Comparison of ENCODE assay signal across 8 cellular contexts in the genomic region with DNA sequence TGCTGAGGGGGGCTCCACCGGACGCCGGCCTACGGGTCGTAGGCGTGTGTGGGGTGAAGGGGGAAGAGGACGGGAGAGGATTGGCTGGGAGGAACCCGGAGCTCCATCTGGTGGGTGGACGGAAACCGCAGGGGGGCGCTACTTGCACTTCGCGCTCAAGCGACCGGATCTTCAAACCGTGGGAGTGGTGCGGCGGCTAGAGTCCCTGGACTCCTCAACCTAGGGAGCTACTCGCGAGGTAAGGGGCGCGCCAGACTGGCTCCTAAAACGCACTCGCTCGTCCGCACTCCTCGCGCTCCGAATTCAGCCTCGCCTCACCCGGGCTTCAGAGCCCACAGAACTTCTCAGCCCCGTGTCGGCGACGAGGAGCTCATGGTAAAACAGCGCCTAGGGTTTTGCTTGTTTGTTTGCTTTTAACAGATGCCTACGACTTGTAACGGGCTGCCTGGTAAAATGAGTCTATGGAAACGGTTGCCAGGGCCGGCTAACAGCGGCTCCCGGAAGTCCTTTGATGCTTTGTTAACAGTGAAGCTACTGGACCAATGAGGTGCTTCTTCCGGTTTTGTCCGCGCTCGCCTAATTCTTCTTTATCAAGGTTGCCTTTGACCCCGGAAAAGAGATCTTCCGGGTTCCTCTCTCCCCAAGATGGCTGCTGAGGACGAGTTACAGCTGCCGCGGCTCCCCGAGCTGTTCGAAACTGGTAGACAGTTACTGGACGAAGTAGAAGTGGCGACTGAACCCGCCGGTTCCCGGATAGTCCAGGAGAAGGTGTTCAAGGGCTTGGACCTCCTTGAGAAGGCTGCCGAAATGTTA. TPM values are rescaled to one million over a fixed set of nuclear protein-coding genes. Genes with fewer than 3 reads are reported as not detected.
DNase-seq lines count a peak whose midpoint lies in the region; FAIRE-seq and TF ChIP-seq lines count a peak whose summit lies in the region.

A gene (plus strand): TSS at position 145 of the 813 bp plus-strand sequence. CDS start 501 bp downstream, at position 646.

- H3T11ph ChIP-seq in H9 (ENCODE audit: low read length) = no peak within 1 kb of the TSS

- no peak within 1 kb of the TSS for H3K23ac ChIP-seq in H9 (ENCODE audit: insufficient read length, low read depth, low read length)

- H3K4me2 ChIP-seq in H9 (ENCODE audit: insufficient read depth, insufficient read length, low read length) (peak within 1 kb of the TSS; percentile 61), neural progenitor cell (peak within 1 kb of the TSS; percentile 77)

- H2BK5ac ChIP-seq in H9 (ENCODE audit: insufficient read length, low read length) = no peak within 1 kb of the TSS

- H3K4ac ChIP-seq in H9 (ENCODE audit: low read depth, low read length) = no peak within 1 kb of the TSS

- H3K36me3 ChIP-seq in neural progenitor cell = no peaks in the 10 kb centered on the region

- H3K27me3 Mint-ChIP-seq in H9 (ENCODE audit: low read depth) (no peaks in the 10 kb centered on the region), neural progenitor cell (ENCODE audit: insufficient read depth, low read depth) (peaks cover 7% of the 10 kb centered on the region)

- H3K9me3 Mint-ChIP-seq in H9 (peaks cover 66 to 73% of the 10 kb centered on the region in 2 experiments), neural progenitor cell (no peaks in the 10 kb centered on the region)

- peak within 1 kb of the TSS; percentile 98 to 99 for H3K4me3 Mint-ChIP-seq in H9
- peak within 1 kb of the TSS; percentile 99 for H3K4me3 Mint-ChIP-seq in neural progenitor cell

- peaks cover 3% of the 10 kb centered on the region; the same call in 1 of the 2 replicates for H3K4me1 ChIP-seq in H9 (ENCODE audit: insufficient read depth, low read length)
- H3K4me1 ChIP-seq in neural progenitor cell = peaks cover 4% of the 10 kb centered on the region

- peak; percentile 59 for TF ChIP-seq CTCF in H9 (conservative IDR thresholded peaks at IDR 0.05)
- peak; percentile 47 for TF ChIP-seq CTCF in foreskin fibroblast (IDR thresholded peaks at IDR 0.05; ENCODE audit: low read depth, low read length)
- peak; percentile 62 for TF ChIP-seq CTCF in neural progenitor cell (IDR thresholded peaks at IDR 0.05)

- H2AFZ ChIP-seq in H9 (ENCODE audit: low read length) (peak within 1 kb of the TSS; percentile 42), neural progenitor cell (replicated peaks) (peak within 1 kb of the TSS; percentile 89)

- DNase-seq in H9 (peak; percentile 88), M059J (ENCODE audit: low read depth) (peak; percentile 96), SIG-M5 (lab: John Stamatoyannopoulos, UW) (peak; percentile 86), activated gamma-delta T cell (lab: John Stamatoyannopoulos, UW) (peak; percentile 40), foreskin fibroblast (peak; percentile 75 to 90), neural progenitor cell (ENCODE audit: low spot score) (peak; percentile 88), stromal cell of bone marrow (ENCODE audit: low read depth) (peak; percentile 74)

- H3K56ac ChIP-seq in H9 (ENCODE audit: insufficient read length, low read depth, low read length) = no peak within 1 kb of the TSS

- FAIRE-seq in G401.6 (lab: Jason Lieb, UNC) = peak; percentile 92

- H3K4me3 ChIP-seq in foreskin fibroblast (ENCODE audit: low read depth in 1 of 2, low read length in 2 of 2) = peak within 1 kb of the TSS; percentile 74 to 88
- peak within 1 kb of the TSS; percentile 80 for H3K4me3 ChIP-seq in neural progenitor cell

- no peak within 1 kb of the TSS for H2BK12ac ChIP-seq in H9 (ENCODE audit: insufficient read length, low read depth, low read length)

- no peak within 1 kb of the TSS for H3K27ac ChIP-seq in H9 (ENCODE audit: insufficient read length, low read depth, low read length)
- peak within 1 kb of the TSS; percentile 86 for H3K27ac ChIP-seq in neural progenitor cell

- no peak within 1 kb of the TSS for H4K8ac ChIP-seq in H9 (replicated peaks; ENCODE audit: insufficient read length, low read depth, low read length)

- no peak within 1 kb of the TSS for H4K5ac ChIP-seq in H9 (ENCODE audit: insufficient read length, low read depth, low read length)

- peak within 1 kb of the TSS; percentile 83 for H3K9ac ChIP-seq in H9 (ENCODE audit: extremely low read depth, insufficient read length, low read length)
- peak within 1 kb of the TSS; percentile 45 for H3K9ac ChIP-seq in neural progenitor cell

- H3K79me1 ChIP-seq in H9 (ENCODE audit: insufficient read depth, low read depth, low read length, poor library complexity, severe bottlenecking) = no peaks in the 10 kb centered on the region

- H3K4me1 Mint-ChIP-seq in H9 (peaks cover 30 to 46% of the 10 kb centered on the region in 2 experiments), neural progenitor cell (peaks cover 21% of the 10 kb centered on the region)

- H4K20me1 ChIP-seq in H9 (ENCODE audit: control insufficient read depth, insufficient read depth, insufficient read length) = no peaks in the 10 kb centered on the region
- H4K20me1 ChIP-seq in neural progenitor cell (ENCODE audit: low read depth) = no peaks in the 10 kb centered on the region

- H3K18ac ChIP-seq in H9 (ENCODE audit: insufficient read length, low read depth, low read length) = peak within 1 kb of the TSS; percentile 18

- peak within 1 kb of the TSS; percentile 98 to 99 (median 99) for H3K27ac Mint-ChIP-seq in H9
- H3K27ac Mint-ChIP-seq in neural progenitor cell = peak within 1 kb of the TSS; percentile 99

- peak within 1 kb of the TSS; percentile 62; the same call in 1 of the 2 replicates for H3K14ac ChIP-seq in H9 (ENCODE audit: insufficient read depth, low read length)

- no peak within 1 kb of the TSS for H2BK15ac ChIP-seq in H9 (ENCODE audit: low read depth, low read length)

- peaks cover 3% of the 10 kb centered on the region for H3K23me2 ChIP-seq in H9 (ENCODE audit: insufficient read length, low read depth, low read length, poor library complexity, severe bottlenecking)

- WGBS in H9 (ENCODE audit: extremely low coverage, insufficient read length, low lambda C conversion rate) = no CpG with 5 or more reads among the region's 59 CpGs

- H3K9me3 ChIP-seq in H9 (ENCODE audit: control insufficient read depth, low read depth, low read length) (peaks cover 32% of the 10 kb centered on the region), neural progenitor cell (ENCODE audit: low read depth) (no peaks in the 10 kb centered on the region)

- peaks cover 4% of the 10 kb centered on the region for H3F3A ChIP-seq in neural progenitor cell (ENCODE audit: low read depth)

- no peak within 1 kb of the TSS for H2BK20ac ChIP-seq in H9 (ENCODE audit: low read depth, low read length, poor library complexity, severe bottlenecking)

- no peak within 1 kb of the TSS for H4K91ac ChIP-seq in H9 (ENCODE audit: insufficient read length, low read depth, low read length)

- peak within 1 kb of the TSS; percentile 85 for H2BK120ac ChIP-seq in H9 (ENCODE audit: low read depth, low read length, poor library complexity, severe bottlenecking)

- H2AK5ac ChIP-seq in H9 (ENCODE audit: insufficient read length, low read length) = no peak within 1 kb of the TSS

- peaks cover 2% of the 10 kb centered on the region; the same call in 1 of the 2 replicates for H3K79me2 ChIP-seq in H9 (ENCODE audit: insufficient read depth, low read length)
- H3K79me2 ChIP-seq in neural progenitor cell (ENCODE audit: low read depth) = peaks cover 19% of the 10 kb centered on the region

- H3K36me3 Mint-ChIP-seq in H9 (ENCODE audit: insufficient read depth in 1 of 3, low read depth in 3 of 3) (peaks cover 20 to 29% (median 28%) of the 10 kb centered on the region in 3 experiments), neural progenitor cell (no peaks in the 10 kb centered on the region)

- H3K27me3 ChIP-seq in H9 (ENCODE audit: insufficient read depth, low read length) = no peaks in the 10 kb centered on the region
- no peaks in the 10 kb centered on the region for H3K27me3 ChIP-seq in neural progenitor cell

RNA-seq across cellular contexts. Expression of the gene that starts here (rescaled TPM):
- 41.6 and 45.0 TPM in 2 replicates for total RNA-seq in H9 (2021)
- total RNA-seq in M059J (2014; rRNA removed; shearing (Covaris generic)) = 98.8 and 107 TPM in 2 replicates
- total RNA-seq in neural progenitor cell (ENCODE audit: low replicate concordance) = 54.0 and 56.6 TPM in 2 replicates

Comparison
In these comparisons a context has a peak if more than half of its experiments do, and no peak if none do; other contexts are left out.
1. DNase-seq: peak in every context shown above with its lines; median percentile 96 in M059J; 88 in H9; 88 in neural progenitor cell; 86 in SIG-M5; 82 in foreskin fibroblast; 74 in stromal cell of bone marrow; 40 in activated gamma-delta T cell.